16 cellular contexts compared by ENCODE assay signal in genomic region chr1:116873680-116874271, GRCh38. TPM values are rescaled to one million over a fixed set of nuclear protein-coding genes. Genes with fewer than 3 reads are reported as not detected.
A peak's percentile ranks its signal among the peaks of the same experiment; 100 is the strongest.
DNase-seq lines count a peak whose midpoint lies in the region; ATAC-seq, FAIRE-seq and TF ChIP-seq lines count a peak whose summit lies in the region.
"Had no signal": no experiment of that assay in that cellular context is flagged by ENCODE, and none has a peak within 500 bp of the region (broad histone marks: within the 10 kb centered on the region; RNA-seq: fewer than 3 reads in every experiment).

No MANE protein-coding gene starts in this region.

- H3K18ac ChIP-seq in H1 (ENCODE audit: extremely low read depth, low read length): no peak overlapping the region

- intact Hi-C loops in thyroid gland (cut with DNase I) (no loop called here), posterior vena cava (cut with DNase I) (loop anchor here in 1 of 2 donors (10.0 kb wide), 1 partner anchor 111 kb away; no protein-coding TSS in a partner anchor)

- H3K27ac Mint-ChIP-seq in activated naive CD4-positive, alpha-beta T cell treated with anti-CD3 and anti-CD28 coated beads, Interleukin-2, amount 50 U/mL, for 72 hours: peak overlapping the region in 1 of 2 donors; percentile 52
- no peak overlapping the region for H3K27ac Mint-ChIP-seq in stimulated activated effector memory CD8-positive, alpha-beta T cell treated with anti-CD3 and anti-CD28 coated beads, Interleukin-12 subunit alpha, Interleukin-12 subunit beta, amount 100 ng/mL, for 72 hours
- H3K27ac Mint-ChIP-seq: endodermal cell had no signal

- H3K14ac ChIP-seq in H1 (ENCODE audit: insufficient read length): no peak overlapping the region

- no peak overlapping the region for H3K4me3 Mint-ChIP-seq in stimulated activated effector memory CD8-positive, alpha-beta T cell treated with anti-CD3 and anti-CD28 coated beads, Interleukin-12 subunit alpha, Interleukin-12 subunit beta, amount 100 ng/mL, for 72 hours
- H3K4me3 Mint-ChIP-seq: endodermal cell had no signal

- H2BK15ac ChIP-seq in H1 (ENCODE audit: low read length): no peak overlapping the region

- H3K79me1 ChIP-seq in H1 (ENCODE audit: low read depth, low read length): no peaks in the 10 kb centered on the region

- H3K56ac ChIP-seq in H1 (replicated peaks; ENCODE audit: insufficient read length, low read depth, low read length): no peak overlapping the region

- no peak overlapping the region for H2BK120ac ChIP-seq in H1 (replicated peaks; ENCODE audit: low read depth, low read length)

- no peak for TF ChIP-seq EP300 in H1 (IDR thresholded peaks at IDR 0.05; ENCODE audit: borderline replicate concordance in 1 of 2, low read depth in 2 of 2, low read length in 2 of 2)

- no peak overlapping the region for H3K9ac ChIP-seq in H1 (replicated peaks in 1 of 4; ENCODE audit: extremely low read depth in 1 of 4, low read depth in 3 of 4, low read length in 3 of 4)

- H3K4me1 Mint-ChIP-seq in stimulated activated effector memory CD8-positive, alpha-beta T cell treated with anti-CD3 and anti-CD28 coated beads, Interleukin-12 subunit alpha, Interleukin-12 subunit beta, amount 100 ng/mL, for 72 hours: peaks cover 7% of the 10 kb centered on the region
- H3K4me1 Mint-ChIP-seq: endodermal cell had no signal

- H3K4me3 ChIP-seq in H1 (ENCODE audit: extremely low read depth in 1 of 4, insufficient read depth in 2 of 4, low read depth in 3 of 4, low read length in 4 of 4): no peak overlapping the region
- no peak overlapping the region for H3K4me3 ChIP-seq in thyroid gland (replicated peaks in 1 of 3)
- H3K4me3 ChIP-seq: skin epidermis had no signal

- H3K4me2 ChIP-seq in H1 (ENCODE audit: insufficient read depth in 1 of 2, low read depth in 2 of 2, low read length in 2 of 2): no peak overlapping the region

- no peak overlapping the region for H2AK5ac ChIP-seq in H1 (ENCODE audit: low read depth, low read length)

- H2BK12ac ChIP-seq in H1 (ENCODE audit: low read depth, low read length): 0 out of 2 replicates have a peak overlapping the region, but pooled peaks have one; percentile 2

- H4K91ac ChIP-seq in H1 (replicated peaks; ENCODE audit: insufficient read length, low read length): no peak overlapping the region

- POLR2A ChIA-PET in H1 (lab: Charles Lee; ENCODE audit: partially characterized antibody): no interaction called here

- H3K9me3 ChIP-seq in H1 (ENCODE audit: insufficient read depth in 2 of 2, low read depth in 1 of 2, low read length in 1 of 2) (no peaks in the 10 kb centered on the region), thyroid gland (no peaks in the 10 kb centered on the region)

- TF ChIP-seq POLR2A in H1 (IDR thresholded peaks at IDR 0.05; ENCODE audit: control extremely low read depth in 1 of 2, low read depth in 2 of 2, low read length in 2 of 2): no peak
- no peak for TF ChIP-seq POLR2A in thyroid gland (IDR thresholded peaks at IDR 0.05)

- H3K27ac ChIP-seq in H1 (ENCODE audit: low read depth, low read length) (no peak overlapping the region), thyroid gland (no peak overlapping the region)

- H3K4me1 ChIP-seq in H1 (replicated peaks in 1 of 4; ENCODE audit: control insufficient read depth in 3 of 4, insufficient read depth in 4 of 4, low read length in 3 of 4) (peaks cover 2 to 14% (median 12%) of the 10 kb centered on the region in 4 experiments), thyroid gland (peaks cover 22 to 24% of the 10 kb centered on the region in 2 donors)

- TF ChIP-seq RAD21 in H1 (IDR thresholded peaks at IDR 0.05 in 1 of 2, conservative IDR thresholded peaks at IDR 0.05 in 1 of 2; ENCODE audit: low read depth in 2 of 2, low read length in 2 of 2): no peak

- peak in 1 of 2 donors; percentile 52 for DNase-seq in activated naive CD4-positive, alpha-beta T cell treated with anti-CD3 and anti-CD28 coated beads, Interleukin-2, amount 50 U/mL, for 72 hours (ENCODE audit: low spot score in 2 of 2)
- DNase-seq in activated naive CD4-positive, alpha-beta T cell treated with anti-CD3 and anti-CD28 coated beads, Interleukin-2, amount 50 U/mL, for 16 hours: no peak
- DNase-seq in NCI-H69 (lab: John Stamatoyannopoulos, UW) (peak; percentile 67), H1 (ENCODE audit: low read depth in 1 of 2, low spot score in 2 of 2) (no peak), thyroid gland (no peak), posterior vena cava (ENCODE audit: low spot score) (no peak), ureter (ENCODE audit: low spot score) (no peak)
- no peak for DNase-seq in stimulated activated effector memory CD8-positive, alpha-beta T cell treated with anti-CD3 and anti-CD28 coated beads, Interleukin-12 subunit alpha, Interleukin-12 subunit beta, amount 100 ng/mL, for 72 hours (ENCODE audit: low spot score in 2 of 2)
- DNase-seq: AML-193, endodermal cell, midbrain, NCI-H446, occipital lobe had no signal

- no peak overlapping the region for H2BK5ac ChIP-seq in H1 (ENCODE audit: low read depth, low read length)

- WGBS in H1 (ENCODE audit: extremely low coverage in 1 of 2, insufficient coverage in 1 of 2, insufficient read length in 1 of 2, insufficient replicate concordance in 2 of 2, low coverage in 1 of 2, low lambda C conversion rate in 2 of 2, missing lambda C conversion rate in 1 of 2), 2 experiments: 96% methylated on average over 6 of the region's 6 CpGs; no CpG with 5 or more reads in 1 of the 2 experiments
- 80 to 81% methylated on average over 6 of the region's 6 CpGs for WGBS in thyroid gland, 2 donors

- peaks cover 0 to 14% of the 10 kb centered on the region in 2 donors for H3K36me3 Mint-ChIP-seq in activated naive CD4-positive, alpha-beta T cell treated with anti-CD3 and anti-CD28 coated beads, Interleukin-2, amount 50 U/mL, for 72 hours
- H3K36me3 Mint-ChIP-seq in stimulated activated effector memory CD8-positive, alpha-beta T cell treated with anti-CD3 and anti-CD28 coated beads, Interleukin-12 subunit alpha, Interleukin-12 subunit beta, amount 100 ng/mL, for 72 hours: no peaks in the 10 kb centered on the region

- H3K36me3 ChIP-seq in H1 (ENCODE audit: control insufficient read depth in 2 of 4, insufficient read depth in 4 of 4, low read length in 3 of 4): no peaks in the 10 kb centered on the region
- H3K36me3 ChIP-seq in thyroid gland: no peaks in the 10 kb centered on the region

- H4K20me1 ChIP-seq in H1 (replicated peaks in 1 of 2; ENCODE audit: control insufficient read depth in 1 of 2, insufficient read depth in 2 of 2, low read length in 2 of 2): no peaks in the 10 kb centered on the region

- no peaks in the 10 kb centered on the region for H3K79me2 ChIP-seq in H1 (ENCODE audit: control insufficient read depth in 1 of 2, insufficient read depth in 2 of 2, low read length in 2 of 2)

- ATAC-seq in activated naive CD4-positive, alpha-beta T cell treated with anti-CD3 and anti-CD28 coated beads, Interleukin-2, amount 50 U/mL, for 72 hours: peak; percentile 72 to 89
- peak; percentile 60 for ATAC-seq in stimulated activated effector memory CD8-positive, alpha-beta T cell treated with anti-CD3 and anti-CD28 coated beads, Interleukin-12 subunit alpha, Interleukin-12 subunit beta, amount 100 ng/mL, for 72 hours
- ATAC-seq: SK-N-SH treated with all-trans-retinoic acid at 6 μM for 48 hours had no signal

- no peak overlapping the region for H2BK20ac ChIP-seq in H1 (ENCODE audit: low read length)

- H3K23me2 ChIP-seq in H1 (ENCODE audit: low read depth, low read length): no peaks in the 10 kb centered on the region; the same call in 1 of the 2 replicates

- FAIRE-seq in H1 (lab: Jason Lieb, UNC): no peak

- no peak overlapping the region for H4K5ac ChIP-seq in H1 (ENCODE audit: insufficient read length, low read depth, low read length)

- H3K9me3 Mint-ChIP-seq in activated naive CD4-positive, alpha-beta T cell treated with anti-CD3 and anti-CD28 coated beads, Interleukin-2, amount 50 U/mL, for 72 hours: peaks cover 0 to 8% of the 10 kb centered on the region in 2 donors
- H3K9me3 Mint-ChIP-seq in stimulated activated effector memory CD8-positive, alpha-beta T cell treated with anti-CD3 and anti-CD28 coated beads, Interleukin-12 subunit alpha, Interleukin-12 subunit beta, amount 100 ng/mL, for 72 hours: no peaks in the 10 kb centered on the region
- H3K9me3 Mint-ChIP-seq: endodermal cell had no signal

- no peak overlapping the region for H4K8ac ChIP-seq in H1 (ENCODE audit: extremely low read depth, insufficient read depth, low read length)

- no peak overlapping the region for H3K4ac ChIP-seq in H1 (replicated peaks; ENCODE audit: insufficient read length, low read depth, low read length)

- TF ChIP-seq CTCF in H1 (IDR thresholded peaks at IDR 0.05; ENCODE audit: control extremely low read depth in 1 of 3, insufficient read depth in 1 of 3, low read depth in 1 of 3, low read length in 3 of 3): no peak
- TF ChIP-seq CTCF in thyroid gland (IDR thresholded peaks at IDR 0.05): no peak

- H3K27me3 ChIP-seq in H1 (replicated peaks in 1 of 4; ENCODE audit: control insufficient read depth in 3 of 4, extremely low read depth in 1 of 4, insufficient read depth in 3 of 4, low read length in 3 of 4) (no peaks in the 10 kb centered on the region), thyroid gland (no peaks in the 10 kb centered on the region)

- CTCF ChIA-PET in H1 (lab: Charles Lee; ENCODE audit: partially characterized antibody): interaction anchor here (0.6 to 1.2 kb wide), 4 partner anchors 8 to 180 kb away, joined by 3 to 10 read pairs (median 3); no protein-coding TSS in a partner anchor

- no peak overlapping the region for H2AFZ ChIP-seq in H1 (ENCODE audit: low read length)

- no peak overlapping the region for H3K23ac ChIP-seq in H1 (ENCODE audit: insufficient read length)

TF ChIP-seq in H1, 55 proteins besides CTCF, POLR2A, EP300 and RAD21 (continues in another document):
- TF ChIP-seq RBBP5 (IDR thresholded peaks at IDR 0.05; ENCODE audit: borderline replicate concordance, low read depth, low read length) (no peak), GABPA (IDR thresholded peaks at IDR 0.05; ENCODE audit: borderline replicate concordance, insufficient read depth, low read length) (no peak), JUND (IDR thresholded peaks at IDR 0.05; ENCODE audit: low read length) (no peak), SUZ12 (IDR thresholded peaks at IDR 0.05; ENCODE audit: low read length) (no peak)

RNA-seq across cellular contexts. Expression of gene PTGFRN, which starts 35.9 kb away (rescaled TPM):
- total RNA-seq in activated naive CD4-positive, alpha-beta T cell treated with anti-CD3 and anti-CD28 coated beads, Interleukin-2, amount 50 U/mL, for 72 hours: 10 to 100 TPM; 15.9 to 20.3 TPM
- total RNA-seq in H1 (2021; fragmentation: NEBNext Ultra II Directional; extraction: Animal tissue kit (Norgen Biotek cat#: 25700)): 32.6 TPM in 2 replicates
- polyA plus RNA-seq in H1 (2011; rRNA removed): 11.9 and 13.0 TPM in 2 replicates
- polyA plus RNA-seq in H1 (2011; cell fraction: cytosol; rRNA removed): 13.0 TPM
- polyA plus RNA-seq in H1 (2011; cell fraction: nucleus; rRNA removed): 14.0 TPM
- 18.0 to 23.3 TPM (median 18.6 TPM) in 4 replicates for polyA plus RNA-seq in H1 (2012, experiment 1 of 2)
- polyA plus RNA-seq in H1 (2012, experiment 2 of 2): 7.5 TPM
- 53.5 TPM for polyA plus RNA-seq in H1 (2013, experiment 1 of 2)
- 52.9 TPM for polyA plus RNA-seq in H1 (2013, experiment 2 of 2)
- polyA minus RNA-seq in H1 (2011; rRNA and poly(A)+ RNA removed): 37.7 and 40.5 TPM in 2 replicates
- polyA minus RNA-seq in H1 (2011; cell fraction: cytosol; rRNA and poly(A)+ RNA removed): 18.0 TPM
- polyA minus RNA-seq in H1 (2011; cell fraction: nucleus; rRNA and poly(A)+ RNA removed): 27.7 TPM
- total RNA-seq in thyroid gland: 10 to 100 TPM; 18.7 to 38.7 (median 27.6) TPM
- 100 to 1,000 TPM in 1 of 2 donors, 10 to 100 TPM in 1; 99.4 to 153 TPM for total RNA-seq in posterior vena cava
- total RNA-seq in ureter: 103 TPM
- total RNA-seq: OCI-LY7 had no signal
